ENCODE assay signal across 8 cellular contexts in the genomic region with DNA sequence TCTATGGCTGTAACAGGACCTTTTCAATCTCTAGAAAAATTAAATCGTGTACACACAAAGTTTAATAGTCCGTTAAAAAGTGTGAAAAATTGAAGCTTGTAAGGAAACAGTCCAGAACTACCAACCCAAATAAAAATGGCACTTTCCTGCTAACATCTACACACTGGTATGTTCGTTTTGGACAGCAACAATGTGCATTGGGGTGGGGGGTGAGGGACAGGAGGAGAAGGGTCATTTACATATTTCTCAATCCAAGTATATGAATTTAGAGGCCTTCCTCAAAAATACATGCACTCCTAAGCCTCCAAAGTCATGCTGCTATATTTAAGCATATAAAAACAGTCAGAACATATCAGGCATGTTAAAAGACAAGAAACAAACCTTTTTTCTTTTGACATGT. TPM values are rescaled to one million over a fixed set of nuclear protein-coding genes. Genes with fewer than 3 reads are reported as not detected.
DNase-seq lines count a peak whose midpoint lies in the region; ATAC-seq, FAIRE-seq and TF ChIP-seq lines count a peak whose summit lies in the region.

No MANE protein-coding gene starts in this region.

- ATAC-seq in GM18520 (IDR thresholded peaks at IDR 0.05; ENCODE audit: unreplicated experiment) (no peak), HG02852 (IDR thresholded peaks at IDR 0.05; ENCODE audit: unreplicated experiment) (no peak)

- H3K4me1 ChIP-seq in SJCRH30: no peaks in the 10 kb centered on the region; the same call in 1 of the 2 replicates

- no peak for TF ChIP-seq POLR2A in GM12891 (IDR thresholded peaks at IDR 0.05; ENCODE audit: low read depth, low read length)

- H3K27ac ChIP-seq in SJCRH30: no peak overlapping the region

- no peak for DNase-seq in GM12891 (ENCODE audit: insufficient read length, low spot score)
- DNase-seq in SJCRH30: no peak
- peak; percentile 16 for DNase-seq in fibroblast of gingiva (ENCODE audit: low read depth)
- no peak for DNase-seq in retinal pigment epithelial cell (ENCODE audit: low read depth)
- no peak for DNase-seq in HuH-7 (ENCODE audit: low spot score)
- no peak for DNase-seq in H4 (ENCODE audit: low spot score)

- peak overlapping the region; percentile 96 for H3K4me3 ChIP-seq in SJCRH30
- H3K4me3 ChIP-seq in retinal pigment epithelial cell (ENCODE audit: low read length): peak overlapping the region; percentile 86

- FAIRE-seq in GM12891 (lab: Jason Lieb, UNC): peak; percentile 5

- no peaks in the 10 kb centered on the region for H3K27me3 ChIP-seq in SJCRH30

- no peak for TF ChIP-seq CTCF in retinal pigment epithelial cell (conservative IDR thresholded peaks at IDR 0.05; ENCODE audit: low read depth, low read length)

- no peaks in the 10 kb centered on the region for H3K9me3 ChIP-seq in SJCRH30 (replicated peaks)

- peaks cover 50% of the 10 kb centered on the region for H3K36me3 ChIP-seq in SJCRH30

TF ChIP-seq in GM12891, 5 proteins besides CTCF, POLR2A, EP300 and RAD21:
- no peak for TF ChIP-seq SPI1 (IDR thresholded peaks at IDR 0.05; ENCODE audit: low read depth, low read length)
- no peak for TF ChIP-seq TAF1 (IDR thresholded peaks at IDR 0.05; ENCODE audit: low read depth, low read length)
- no peak for TF ChIP-seq POLR2AphosphoS5 (IDR thresholded peaks at IDR 0.05; ENCODE audit: low read depth, low read length)
- TF ChIP-seq POU2F2 (IDR thresholded peaks at IDR 0.05; ENCODE audit: low read depth, low read length): no peak
- TF ChIP-seq PAX5 (IDR thresholded peaks at IDR 0.05; ENCODE audit: insufficient read depth, low read length, severe bottlenecking): no peak

RNA-seq across cellular contexts. Expression of gene PPP1R15B, which starts 2.5 kb away (rescaled TPM):
- polyA plus RNA-seq in GM12891 (2012; ENCODE audit: low read depth, missing spikeins): 11.2 TPM
- 67.6 and 71.4 TPM in 2 replicates for total RNA-seq in SJCRH30 (2014; rRNA removed; shearing (Covaris generic))
- total RNA-seq in H4 (2014; rRNA removed; shearing (Covaris generic)): 17.9 and 19.2 TPM in 2 replicates

RNA-seq across cellular contexts. Expression of gene PLEKHA6, which starts 49.4 kb away (rescaled TPM):
- polyA plus RNA-seq in GM12891 (2012; ENCODE audit: low read depth, missing spikeins): 0.33 TPM
- 1.2 and 1.5 TPM in 2 replicates for total RNA-seq in SJCRH30 (2014; rRNA removed; shearing (Covaris generic))
- total RNA-seq in H4 (2014; rRNA removed; shearing (Covaris generic)): 1.2 and 3.4 TPM in 2 replicates
